ENCODE assay signal across 35 cellular contexts in the genomic region with DNA sequence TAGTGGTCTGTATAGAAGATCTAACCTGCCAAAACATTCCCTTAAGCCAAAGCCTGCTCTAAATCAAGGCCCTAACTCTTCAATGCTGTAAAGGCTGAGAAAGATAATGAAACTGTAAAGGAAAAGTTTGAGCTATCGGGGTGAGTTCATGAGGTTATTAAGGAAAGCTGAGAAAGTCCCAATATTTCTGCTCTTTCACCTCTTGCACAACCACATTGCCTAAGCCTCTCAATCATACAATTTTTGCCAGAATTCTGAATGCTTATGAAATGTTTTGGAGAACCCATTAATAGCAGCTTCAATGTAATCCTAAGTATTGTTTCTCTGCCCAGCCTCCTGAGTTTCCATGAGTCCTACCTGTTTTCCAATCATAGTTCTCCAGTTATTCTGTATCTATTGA.
"Had no signal": no experiment of that assay in that cellular context is flagged by ENCODE, and none has a peak within 500 bp of the region (broad histone marks: within the 10 kb centered on the region; RNA-seq: fewer than 3 reads in every experiment).

No MANE protein-coding gene starts in this region.

- H3K27ac ChIP-seq: adrenal gland, ascending aorta, cardiac muscle cell, VCaP had no signal

- H3K9me3 Mint-ChIP-seq: activated CD4-positive, alpha-beta T cell treated with anti-CD3 and anti-CD28 coated beads, Interleukin-2, amount 10 ng/mL, durations not matched to agents 24 days and 14 days; activated naive CD8-positive, alpha-beta T cell treated with anti-CD3 and anti-CD28 coated beads for 36 hours; brain had no signal

- H3K4me3 Mint-ChIP-seq: activated B cell treated with CpG ODN at 0.5 μM for 24 hours; activated CD4-positive, alpha-beta memory T cell treated with anti-CD3 and anti-CD28 coated beads for 36 hours; activated CD4-positive, alpha-beta T cell treated with anti-CD3 and anti-CD28 coated beads, Interleukin-2, amount 10 ng/mL, durations not matched to agents 24 days and 14 days; activated CD8-positive, alpha-beta T cell treated with anti-CD3 and anti-CD28 coated beads for 36 hours; activated naive CD4-positive, alpha-beta T cell treated with anti-CD3 and anti-CD28 coated beads for 36 hours; activated naive CD8-positive, alpha-beta T cell treated with anti-CD3 and anti-CD28 coated beads for 36 hours; activated T-cell treated with anti-CD3 and anti-CD28 coated beads, Interleukin-2, amount 50 U/mL, for 4 hours; activated T-cell treated with anti-CD3 and anti-CD28 coated beads, Interleukin-2, amount 50 U/mL, for 72 hours; activated T-helper 1 cell treated with anti-CD3 and anti-CD28 coated beads, Interleukin-12 subunit alpha, Interleukin-12 subunit beta, Interleukin-2, Interleukin-4 antibody, amounts not matched to agents 30 ng/mL and 10 ng/mL and 1 ng/mL, durations not matched to agents 14 hours and 24 hours and 36 hours; activated T-helper 17 cell treated with anti-CD3 and anti-CD28 coated beads, Interleukin-2, amount 50 U/mL, for 72 hours; brain; central memory CD8-positive, alpha-beta T cell; T-helper 1 cell treated with Interleukin-12 subunit alpha and Interleukin-12 subunit beta and Interleukin-4 antibody, amounts not matched to agents 30 μg/mL and 1 μg/mL, for 36 hours; T-helper 2 cell treated with Interferon-gamma antibody and Interleukin-4, amounts not matched to agents 5 μg/mL and 100 μg/mL, for 36 hours had no signal

- H3K4me3 ChIP-seq: ascending aorta, cardiac muscle cell had no signal

- H3K36me3 Mint-ChIP-seq: activated CD4-positive, alpha-beta memory T cell treated with anti-CD3 and anti-CD28 coated beads for 36 hours; activated naive CD4-positive, alpha-beta T cell treated with anti-CD3 and anti-CD28 coated beads, Interleukin-2, amount 50 U/mL, for 72 hours; activated naive CD8-positive, alpha-beta T cell treated with anti-CD3 and anti-CD28 coated beads for 36 hours; brain had no signal

- H3K36me3 ChIP-seq: adrenal gland, ascending aorta, cardiac muscle cell had no signal

- H3K27ac Mint-ChIP-seq: activated B cell treated with CpG ODN at 0.5 μM for 24 hours; activated CD4-positive, alpha-beta memory T cell treated with anti-CD3 and anti-CD28 coated beads for 36 hours; activated CD4-positive, alpha-beta T cell treated with anti-CD3 and anti-CD28 coated beads, Interleukin-2, amount 10 ng/mL, durations not matched to agents 24 days and 14 days; activated CD8-positive, alpha-beta T cell treated with anti-CD3 and anti-CD28 coated beads for 36 hours; activated naive CD4-positive, alpha-beta T cell treated with anti-CD3 and anti-CD28 coated beads for 36 hours; activated naive CD4-positive, alpha-beta T cell treated with anti-CD3 and anti-CD28 coated beads, Interleukin-2, amount 50 U/mL, for 72 hours; activated naive CD8-positive, alpha-beta T cell treated with anti-CD3 and anti-CD28 coated beads for 36 hours; activated T-cell treated with anti-CD3 and anti-CD28 coated beads, Interleukin-2, amount 50 U/mL, for 72 hours; activated T-helper 1 cell treated with anti-CD3 and anti-CD28 coated beads, Interleukin-12 subunit alpha, Interleukin-12 subunit beta, Interleukin-2, Interleukin-4 antibody, amounts not matched to agents 30 ng/mL and 10 ng/mL and 1 ng/mL, durations not matched to agents 14 hours and 24 hours and 36 hours; activated T-helper 17 cell treated with anti-CD3 and anti-CD28 coated beads, Interleukin-2, amount 50 U/mL, for 72 hours; brain; T-helper 1 cell treated with Interleukin-12 subunit alpha and Interleukin-12 subunit beta and Interleukin-4 antibody, amounts not matched to agents 30 μg/mL and 1 μg/mL, for 36 hours; T-helper 2 cell treated with Interferon-gamma antibody and Interleukin-4, amounts not matched to agents 5 μg/mL and 100 μg/mL, for 36 hours had no signal

- H3K27me3 ChIP-seq: adrenal gland, ascending aorta, cardiac muscle cell had no signal

- H3K4me1 Mint-ChIP-seq: activated B cell treated with CpG ODN at 0.5 μM for 24 hours; activated CD4-positive, alpha-beta T cell treated with anti-CD3 and anti-CD28 coated beads, Interleukin-2, amount 10 ng/mL, durations not matched to agents 24 days and 14 days; activated naive CD8-positive, alpha-beta T cell treated with anti-CD3 and anti-CD28 coated beads for 36 hours; activated T-helper 17 cell treated with anti-CD3 and anti-CD28 coated beads, Interleukin-2, amount 50 U/mL, for 72 hours; brain; central memory CD8-positive, alpha-beta T cell had no signal

- ATAC-seq: activated CD8-positive, alpha-beta T cell treated with anti-CD3 and anti-CD28 coated beads for 36 hours; activated naive CD4-positive, alpha-beta T cell treated with anti-CD3 and anti-CD28 coated beads, Interleukin-2, amount 50 U/mL, for 72 hours; activated T-cell treated with anti-CD3 and anti-CD28 coated beads, Interleukin-2, amount 50 U/mL, for 4 hours; activated T-cell treated with anti-CD3 and anti-CD28 coated beads, Interleukin-2, amount 50 U/mL, for 72 hours; activated T-helper 17 cell treated with anti-CD3 and anti-CD28 coated beads, Interleukin-2, amount 50 U/mL, for 72 hours had no signal

- H3K9me3 ChIP-seq: adrenal gland, ascending aorta had no signal

- DNase-seq: activated B cell treated with CpG ODN at 0.5 μM for 24 hours; activated CD4-positive, alpha-beta memory T cell treated with anti-CD3 and anti-CD28 coated beads for 36 hours; activated CD4-positive, alpha-beta T cell treated with anti-CD3 and anti-CD28 coated beads for 4 hours; activated CD4-positive, alpha-beta T cell treated with anti-CD3 and anti-CD28 coated beads, Interleukin-2, amount 10 ng/mL, durations not matched to agents 24 days and 14 days; activated CD4-positive, alpha-beta T cell treated with anti-CD3 and anti-CD28 coated beads, Interleukin-2, amount 50 U/mL, for 1 hour; activated CD4-positive, alpha-beta T cell treated with anti-CD3 and anti-CD28 coated beads, Interleukin-2, amount 50 U/mL, for 4 hours; activated CD4-positive, CD25-positive, alpha-beta regulatory T cell treated with anti-CD3 and anti-CD28 coated beads, Interleukin-2, amount 50 U/mL, for 72 hours; activated CD8-positive, alpha-beta memory T cell treated with anti-CD3 and anti-CD28 coated beads, Interleukin-2, amount 50 U/mL, for 4 hours; activated CD8-positive, alpha-beta T cell treated with anti-CD3 and anti-CD28 coated beads for 36 hours; activated effector memory CD4-positive, alpha-beta T cell treated with anti-CD3 and anti-CD28 coated beads, Interleukin-2, amount 50 U/mL, for 16 hours; activated gamma-delta T cell treated with Interleukin-2 at 50 U/mL for 16 hours; activated naive CD4-positive, alpha-beta T cell; activated naive CD4-positive, alpha-beta T cell treated with anti-CD3 and anti-CD28 coated beads for 36 hours; activated naive CD4-positive, alpha-beta T cell treated with anti-CD3 and anti-CD28 coated beads, Interleukin-2, amount 50 U/mL, for 16 hours; activated naive CD8-positive, alpha-beta T cell treated with anti-CD3 and anti-CD28 coated beads for 36 hours; activated T-cell treated with anti-CD3 and anti-CD28 coated beads for 4 hours; activated T-cell treated with anti-CD3 and anti-CD28 coated beads, Interleukin-2, amount 50 U/mL, for 1 hour; activated T-cell treated with anti-CD3 and anti-CD28 coated beads, Interleukin-2, amount 50 U/mL, for 4 hours; activated T-cell treated with anti-CD3 and anti-CD28 coated beads, Interleukin-2, amount 50 U/mL, for 72 hours; adrenal gland; amniotic stem cell; caudate nucleus; T-helper 1 cell; T-helper 2 cell; T-helper 9 cell had no signal

- H3K27me3 Mint-ChIP-seq: activated B cell treated with CpG ODN at 0.5 μM for 24 hours; activated CD4-positive, alpha-beta memory T cell treated with anti-CD3 and anti-CD28 coated beads for 36 hours; activated CD4-positive, alpha-beta T cell treated with anti-CD3 and anti-CD28 coated beads, Interleukin-2, amount 10 ng/mL, durations not matched to agents 24 days and 14 days; activated CD8-positive, alpha-beta T cell treated with anti-CD3 and anti-CD28 coated beads for 36 hours; activated naive CD8-positive, alpha-beta T cell treated with anti-CD3 and anti-CD28 coated beads for 36 hours; activated T-helper 17 cell treated with anti-CD3 and anti-CD28 coated beads, Interleukin-2, amount 50 U/mL, for 72 hours; brain; central memory CD8-positive, alpha-beta T cell had no signal

- H3K4me1 ChIP-seq: adrenal gland, ascending aorta had no signal
